Comparison of ENCODE assay signal across 19 cellular contexts in genomic region chr12:28378749-28379148, GRCh38.
DNase-seq lines count a peak whose midpoint lies in the region; ATAC-seq, FAIRE-seq and TF ChIP-seq lines count a peak whose summit lies in the region.
"Had no signal": no experiment of that assay in that cellular context is flagged by ENCODE, and none has a peak within 500 bp of the region (broad histone marks: within the 10 kb centered on the region; RNA-seq: fewer than 3 reads in every experiment).

No MANE protein-coding gene starts in this region.

- SMC1A ChIA-PET in GM12878 (lab: Charles Lee; ENCODE audit: uncharacterized antibody, unreplicated experiment) = interaction anchor here (1.0 kb wide), 1 partner anchor 13 kb away, joined by 3 read pairs; no protein-coding TSS in a partner anchor

- H3K4me1 Mint-ChIP-seq in activated T-cell treated with anti-CD3 and anti-CD28 coated beads, Interleukin-2, amount 50 U/mL, for 24 hours (ENCODE audit: low read depth) = peaks cover 4% of the 10 kb centered on the region
- peaks cover 0 to 9% (median 6%) of the 10 kb centered on the region in 3 donors for H3K4me1 Mint-ChIP-seq in T-cell

- no peak overlapping the region for H3K4me2 ChIP-seq in GM12878 (ENCODE audit: control insufficient read depth, insufficient read depth)

- peaks cover 62% of the 10 kb centered on the region for H3K36me3 Mint-ChIP-seq in activated T-cell treated with anti-CD3 and anti-CD28 coated beads, Interleukin-2, amount 50 U/mL, for 24 hours (ENCODE audit: low read depth)
- H3K36me3 Mint-ChIP-seq in T-cell = peaks cover 56% of the 10 kb centered on the region

- no peaks in the 10 kb centered on the region for H3K4me1 ChIP-seq in GM12878 (ENCODE audit: control insufficient read depth, insufficient read depth, low read length)

- H3K27me3 Mint-ChIP-seq in activated T-cell treated with anti-CD3 and anti-CD28 coated beads, Interleukin-2, amount 50 U/mL, for 24 hours = no peaks in the 10 kb centered on the region
- no peaks in the 10 kb centered on the region for H3K27me3 Mint-ChIP-seq in T-cell

- no peak for FAIRE-seq in GM12878 (lab: Jason Lieb, UNC)
- FAIRE-seq: GM12891, pancreas had no signal

- TF ChIP-seq CTCF in LNCaP clone FGC (IDR thresholded peaks at IDR 0.05; ENCODE audit: control insufficient read depth, extremely low read depth, insufficient read depth) (no peak), GM12878 (IDR thresholded peaks at IDR 0.05 in 2 of 3, conservative IDR thresholded peaks at IDR 0.05 in 1 of 3; ENCODE audit: control insufficient read depth in 2 of 3, extremely low read depth in 1 of 3, insufficient read depth in 1 of 3, low read depth in 3 of 3, low read length in 3 of 3) (no peak)

- H3K27ac ChIP-seq in GM12878 (ENCODE audit: control insufficient read depth, insufficient read depth) = no peak overlapping the region
- H3K27ac ChIP-seq: C4-2B, heart right ventricle, pancreas, WERI-Rb-1 had no signal

- no peaks in the 10 kb centered on the region for H3K27me3 ChIP-seq in GM12878 (replicated peaks in 1 of 2; ENCODE audit: control insufficient read depth in 2 of 2, insufficient read depth in 2 of 2, low read length in 1 of 2)
- H3K27me3 ChIP-seq: heart right ventricle, pancreas had no signal

- DNase-seq in GF-D8 (lab: John Stamatoyannopoulos, UW) (peak; percentile 87), LNCaP clone FGC (ENCODE audit: low read depth) (peak; percentile 45), GM12878 (ENCODE audit: low read depth, low spot score) (no peak), non-pigmented ciliary epithelial cell (ENCODE audit: low read depth) (peak; percentile 52), NCI-H748 (lab: John Stamatoyannopoulos, UW; ENCODE audit: unreplicated experiment) (no peak), T-cell (no peak)
- no peak for DNase-seq in activated T-cell treated with anti-CD3 and anti-CD28 coated beads, Interleukin-2, amount 50 U/mL, for 24 hours
- no peak for DNase-seq in stimulated activated CD4-positive, alpha-beta T cell treated with anti-CD3 and anti-CD28 coated beads, Interleukin-15, amount 100 ng/mL, for 24 hours
- DNase-seq: activated naive CD4-positive, alpha-beta T cell treated with anti-CD3 and anti-CD28 coated beads for 36 hours; central memory CD4-positive, alpha-beta T cell; heart right ventricle; left colon; NCI-H1417 treated with DMSO at 0.1 percent for 48 hours; NCI-H345; pancreas; stimulated activated CD4-positive, alpha-beta T cell treated with anti-CD3 and anti-CD28 coated beads, Interleukin-12 subunit alpha, Interleukin-12 subunit beta, amount 100 ng/mL, for 4 hours; WERI-Rb-1 had no signal

- in situ Hi-C loops in GM12878 (cut with MboI) = no loop called here

- no peak overlapping the region for H2AFZ ChIP-seq in GM12878 (ENCODE audit: control insufficient read depth, low read depth, low read length)

- TF ChIP-seq RAD21 in GM12878 (IDR thresholded peaks at IDR 0.05; ENCODE audit: insufficient read depth, low read depth, low read length) = no peak

- H3K9me3 Mint-ChIP-seq in activated T-cell treated with anti-CD3 and anti-CD28 coated beads, Interleukin-2, amount 50 U/mL, for 24 hours = peaks cover 6% of the 10 kb centered on the region
- peaks cover 0 to 7% (median 2%) of the 10 kb centered on the region in 3 donors for H3K9me3 Mint-ChIP-seq in T-cell
- H3K9me3 Mint-ChIP-seq: activated naive CD4-positive, alpha-beta T cell treated with anti-CD3 and anti-CD28 coated beads for 36 hours had no signal

- no peaks in the 10 kb centered on the region; the same call in 2 of the 3 replicates for H3K9me3 ChIP-seq in GM12878 (replicated peaks; ENCODE audit: control insufficient read depth, insufficient read depth, low read length)
- H3K9me3 ChIP-seq: pancreas had no signal

- no peak overlapping the region for H3K4me3 Mint-ChIP-seq in activated T-cell treated with anti-CD3 and anti-CD28 coated beads, Interleukin-2, amount 50 U/mL, for 24 hours
- H3K4me3 Mint-ChIP-seq in T-cell = no peak overlapping the region
- H3K4me3 Mint-ChIP-seq: activated naive CD4-positive, alpha-beta T cell treated with anti-CD3 and anti-CD28 coated beads for 36 hours had no signal

- no peaks in the 10 kb centered on the region for H3K79me2 ChIP-seq in GM12878 (ENCODE audit: control insufficient read depth, insufficient read depth, low read length)

- intact Hi-C loops in GM12878 (cut with micrococcal nuclease; ENCODE audit: unreplicated experiment) = no loop called here

- no TSS peak for BruUV-seq in GM12878 (replicated peaks; lab: Mats Ljungman, UMichigan)

- H4K20me1 ChIP-seq in GM12878 (ENCODE audit: control insufficient read depth, insufficient read depth) = no peaks in the 10 kb centered on the region

- no peak overlapping the region for H3K4me3 ChIP-seq in LNCaP clone FGC (ENCODE audit: low read depth, low read length)
- no peak overlapping the region for H3K4me3 ChIP-seq in GM12878
- H3K4me3 ChIP-seq: heart right ventricle, pancreas had no signal

- no peaks in the 10 kb centered on the region for H3K36me3 ChIP-seq in GM12878 (ENCODE audit: control insufficient read depth in 2 of 2, insufficient read depth in 2 of 2, low read length in 1 of 2)
- H3K36me3 ChIP-seq: heart right ventricle, pancreas, WERI-Rb-1 had no signal

- POLR2A ChIA-PET in GM12878 (lab: Charles Lee) (no interaction called here), T-cell (lab: Charles Lee) (interaction anchor here in 1 of 2 donors (0.7 kb wide), 1 partner anchor 16 kb away, joined by 3 read pairs; no protein-coding TSS in a partner anchor)

- CTCF ChIA-PET in GM12878 (lab: Yijun Ruan, JAX) = interaction anchor here (0.6 to 1.2 kb wide), 2 partner anchors 13 to 559 kb away, joined by 3 to 5 read pairs; no protein-coding TSS in a partner anchor
- CTCF ChIA-PET in T-cell (lab: Charles Lee) = no interaction called here

- no peak overlapping the region for H3K27ac Mint-ChIP-seq in activated T-cell treated with anti-CD3 and anti-CD28 coated beads, Interleukin-2, amount 50 U/mL, for 24 hours
- H3K27ac Mint-ChIP-seq in T-cell = no peak overlapping the region
- H3K27ac Mint-ChIP-seq: activated naive CD4-positive, alpha-beta T cell treated with anti-CD3 and anti-CD28 coated beads for 36 hours had no signal

- H3K9ac ChIP-seq in GM12878 (ENCODE audit: control insufficient read depth, insufficient read depth, low read length) = no peak overlapping the region

- TF ChIP-seq POLR2A in GM12878 (IDR thresholded peaks at IDR 0.05; ENCODE audit: low read depth, low read length) = no peak

- TF ChIP-seq EP300 in GM12878 (IDR thresholded peaks at IDR 0.05; ENCODE audit: borderline replicate concordance in 1 of 2, control insufficient read depth in 1 of 2, low read depth in 2 of 2, low read length in 2 of 2) = no peak

- RAD21 ChIA-PET in GM12878 (lab: Charles Lee; ENCODE audit: unreplicated experiment) = no interaction called here

- ATAC-seq in GM12878 (peak; percentile 22; the same call in 1 of the 3 replicates), T-cell (replicated peaks in 1 of 4) (no peak)
- ATAC-seq: heart right ventricle, left colon, pancreas had no signal

TF ChIP-seq in GM12878, 131 proteins besides CTCF, POLR2A, EP300 and RAD21:
- TF ChIP-seq SIX5 (IDR thresholded peaks at IDR 0.05; ENCODE audit: low read depth, low read length, severe bottlenecking) = no peak
- TF ChIP-seq CHD1 (IDR thresholded peaks at IDR 0.05; ENCODE audit: low read depth, low read length) = no peak
- no peak for TF ChIP-seq ATF2 (IDR thresholded peaks at IDR 0.05; ENCODE audit: low read length)
- TF ChIP-seq SIN3A (IDR thresholded peaks at IDR 0.05; ENCODE audit: low read depth, low read length) = no peak
- no peak for TF ChIP-seq RBBP5 (conservative IDR thresholded peaks at IDR 0.05)
- no peak for TF ChIP-seq IRF3 (IDR thresholded peaks at IDR 0.05)
- TF ChIP-seq MEF2A (IDR thresholded peaks at IDR 0.05; ENCODE audit: insufficient read depth, low read depth, low read length) = no peak

Comparison
In these comparisons a context has a peak if more than half of its experiments do, and no peak if none do; other contexts are left out.
1. DNase-seq: peak in GF-D8 (single experiment), LNCaP clone FGC (single experiment) and non-pigmented ciliary epithelial cell (single experiment); none in GM12878 (single experiment), activated T-cell treated with anti-CD3 and anti-CD28 coated beads, Interleukin-2, amount 50 U/mL, for 24 hours (single experiment), NCI-H748 (single experiment), T-cell (0 of 34) and stimulated activated CD4-positive, alpha-beta T cell treated with anti-CD3 and anti-CD28 coated beads, Interleukin-15, amount 100 ng/mL, for 24 hours (single experiment).